13 cellular contexts compared by ENCODE assay signal in the genomic region with DNA sequence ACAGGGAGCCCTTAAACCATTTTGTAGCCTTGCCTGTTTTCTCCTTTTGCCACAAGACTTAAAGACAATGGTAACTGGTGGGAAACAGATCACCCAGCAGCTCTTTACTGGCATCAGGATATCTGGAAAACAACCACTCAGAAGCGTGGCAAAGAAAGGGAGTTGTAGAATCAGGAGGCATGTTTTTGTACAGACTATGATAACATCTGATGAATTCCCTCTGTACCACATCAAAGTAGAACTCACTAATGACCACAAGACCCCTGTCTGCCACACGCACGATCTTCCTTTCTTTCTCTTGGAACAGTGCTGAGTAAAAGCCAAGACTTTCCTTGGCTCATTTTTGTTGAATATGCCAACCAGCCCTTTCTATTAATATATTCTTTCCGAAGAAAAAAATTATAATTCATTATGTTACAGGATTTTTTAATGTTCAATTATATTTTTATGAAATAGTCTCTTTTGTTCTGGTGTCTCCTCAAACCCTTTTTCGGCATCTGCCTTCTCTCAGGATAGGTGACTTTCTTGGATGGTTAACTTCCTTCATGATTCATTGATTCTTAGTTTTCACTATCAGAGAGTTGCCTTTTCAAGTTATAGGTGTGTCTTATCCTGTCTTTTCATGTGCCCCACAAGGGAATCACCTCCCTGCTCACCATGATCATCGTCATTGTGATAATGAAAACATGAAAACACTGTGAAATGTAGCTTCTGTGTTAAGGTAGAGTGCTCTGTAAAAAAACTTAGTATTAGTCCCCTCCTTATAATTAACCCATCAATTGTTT. TPM values are rescaled to one million over a fixed set of nuclear protein-coding genes. Genes with fewer than 3 reads are reported as not detected.
DNase-seq lines count a peak whose midpoint lies in the region; TF ChIP-seq lines count a peak whose summit lies in the region.
"Had no signal": no experiment of that assay in that cellular context is flagged by ENCODE, and none has a peak within 500 bp of the region (broad histone marks: within the 10 kb centered on the region; RNA-seq: fewer than 3 reads in every experiment).

No MANE protein-coding gene starts in this region.

- H4K12ac ChIP-seq in trophoblast cell (ENCODE audit: low read depth, low read length) = no peak overlapping the region

- H3K9me3 ChIP-seq in trophoblast cell (ENCODE audit: insufficient read depth, low read depth, low read length) = peaks cover 8% of the 10 kb centered on the region

- no peak overlapping the region for H3K9ac ChIP-seq in trophoblast cell (ENCODE audit: low read length)
- H3K9ac ChIP-seq: BLaER1 treated with 17β-estradiol and CSF1 and Interleukin-3, amounts not matched to agents 10 nM and 100 nM had no signal

- no CpG with 5 or more reads among the region's 6 CpGs for WGBS in trophoblast cell (ENCODE audit: extremely low coverage, insufficient coverage, insufficient read length)

- H2BK120ac ChIP-seq in trophoblast cell (ENCODE audit: insufficient read depth, low read length, poor library complexity) = no peak overlapping the region

- H3K27me3 ChIP-seq in trophoblast cell (ENCODE audit: insufficient read depth, low read length) = no peaks in the 10 kb centered on the region
- H3K27me3 ChIP-seq: BLaER1 treated with 17β-estradiol and CSF1 and Interleukin-3, amounts not matched to agents 10 nM and 100 nM had no signal

- peak overlapping the region; percentile 20 for H3K27ac ChIP-seq in trophoblast cell (ENCODE audit: low read depth, low read length)
- H3K27ac ChIP-seq: BLaER1 treated with 17β-estradiol and CSF1 and Interleukin-3, amounts not matched to agents 10 nM and 100 nM; HL-60 had no signal

- no peak overlapping the region for H3K14ac ChIP-seq in trophoblast cell (ENCODE audit: low read length)

- no peak overlapping the region for H4K8ac ChIP-seq in trophoblast cell (ENCODE audit: low read depth, low read length)

- H3K79me1 ChIP-seq in trophoblast cell (ENCODE audit: low read length) = no peaks in the 10 kb centered on the region

- DNase-seq in Daoy (ENCODE audit: low read depth) = peak; percentile 27
- peak; percentile 78 for DNase-seq in SW480 (ENCODE audit: low spot score)
- peak; percentile 17 for DNase-seq in epithelial cell of esophagus (ENCODE audit: low read depth)
- DNase-seq in trophoblast cell = no peak
- no peak for DNase-seq in EL
- no peak for DNase-seq in GOT3 (lab: John Stamatoyannopoulos, UW)
- no peak for DNase-seq in NCI-H1105 (lab: John Stamatoyannopoulos, UW)
- DNase-seq: ACHN; CD4-positive, CD25-positive, alpha-beta regulatory T cell; DMS53; GDM1 had no signal

- H3K36me3 ChIP-seq in trophoblast cell (ENCODE audit: control insufficient read depth in 1 of 2, insufficient read depth in 2 of 2, low read length in 2 of 2) = peaks cover 2 to 5% of the 10 kb centered on the region in 2 experiments

- no peak overlapping the region for H3K4ac ChIP-seq in trophoblast cell (ENCODE audit: low read depth, low read length)

- no peak overlapping the region for H4K91ac ChIP-seq in trophoblast cell (ENCODE audit: low read depth, low read length)

- no peak for TF ChIP-seq CTCF in epithelial cell of esophagus (IDR thresholded peaks at IDR 0.05; ENCODE audit: insufficient read depth, low read depth, low read length, missing control alignments)

- H3K23ac ChIP-seq in trophoblast cell (ENCODE audit: low read length) = no peak overlapping the region

- no peak overlapping the region for H3K18ac ChIP-seq in trophoblast cell (ENCODE audit: low read length)

- no peak overlapping the region for H2BK12ac ChIP-seq in trophoblast cell (ENCODE audit: low read length)

- peaks cover 0 to 6% of the 10 kb centered on the region in 2 experiments for H3K4me1 ChIP-seq in trophoblast cell (ENCODE audit: control insufficient read depth in 1 of 2, insufficient read depth in 2 of 2, low read length in 2 of 2)

- H2AFZ ChIP-seq in trophoblast cell (ENCODE audit: insufficient read depth, low read length, poor library complexity) = no peak overlapping the region

- H3K79me2 ChIP-seq in trophoblast cell (ENCODE audit: control insufficient read depth, insufficient read depth, low read length, poor library complexity) = no peaks in the 10 kb centered on the region

- H2BK5ac ChIP-seq in trophoblast cell (ENCODE audit: low read depth, low read length, poor library complexity) = no peak overlapping the region

- no peak overlapping the region for H3K4me2 ChIP-seq in trophoblast cell (ENCODE audit: low read length)
- H3K4me2 ChIP-seq: BLaER1 treated with 17β-estradiol and CSF1 and Interleukin-3, amounts not matched to agents 10 nM and 100 nM had no signal

- no peak overlapping the region for H2AK5ac ChIP-seq in trophoblast cell (ENCODE audit: low read length)

- H3K4me3 ChIP-seq in epithelial cell of esophagus (ENCODE audit: low read length) (no peak overlapping the region), trophoblast cell (ENCODE audit: low read depth, low read length) (no peak overlapping the region)
- H3K4me3 ChIP-seq: BLaER1 treated with 17β-estradiol and CSF1 and Interleukin-3, amounts not matched to agents 10 nM and 100 nM had no signal

RNA-seq across cellular contexts. Expression of gene PHGDH, which starts 7.9 kb away (rescaled TPM):
- 140 and 166 TPM in 2 replicates for total RNA-seq in Daoy (2014; rRNA removed; shearing (Covaris generic))
- polyA plus RNA-seq in trophoblast cell (2013) = 111 and 114 TPM in 2 replicates

RNA-seq across cellular contexts. Expression of gene ZNF697, which starts 55.8 kb away (rescaled TPM):
- total RNA-seq in Daoy (2014; rRNA removed; shearing (Covaris generic)) = 16.6 and 18.1 TPM in 2 replicates
- 14.6 and 15.5 TPM in 2 replicates for polyA plus RNA-seq in trophoblast cell (2013)
- total RNA-seq: CD4-positive, CD25-positive, alpha-beta regulatory T cell had no signal
- polyA plus RNA-seq: CD4-positive, CD25-positive, alpha-beta regulatory T cell had no signal

Comparison
In these comparisons a context has a peak if more than half of its experiments do, and no peak if none do; other contexts are left out.
1. DNase-seq: peak in Daoy (single experiment), SW480 (single experiment) and epithelial cell of esophagus (single experiment); none in trophoblast cell (0 of 2), EL (single experiment), GOT3 (single experiment) and NCI-H1105 (single experiment).